20 cellular contexts compared by ENCODE assay signal in genomic region chr3:12470111-12470510, GRCh38. TPM values are rescaled to one million over a fixed set of nuclear protein-coding genes. Genes with fewer than 3 reads are reported as not detected.
A peak's percentile ranks its signal among the peaks of the same experiment; 100 is the strongest.
DNase-seq lines count a peak whose midpoint lies in the region; ATAC-seq and TF ChIP-seq lines count a peak whose summit lies in the region.
"Had no signal": no experiment of that assay in that cellular context is flagged by ENCODE, and none has a peak within 500 bp of the region (broad histone marks: within the 10 kb centered on the region; RNA-seq: fewer than 3 reads in every experiment).

No MANE protein-coding gene starts in this region.

- POLR2A ChIA-PET in IMR-90 (lab: Charles Lee; ENCODE audit: unreplicated experiment): interaction anchor here (0.6 kb wide), 2 partner anchors 70 to 291 kb away, joined by 3 read pairs; no protein-coding TSS in a partner anchor

- H3K56ac ChIP-seq in IMR-90 (ENCODE audit: extremely low read depth, insufficient read depth, low read length): no peak overlapping the region

- no peak overlapping the region for H2AFZ ChIP-seq in IMR-90 (replicated peaks; ENCODE audit: low read length, poor library complexity)

- dilution Hi-C loops in IMR-90 (cut with HindIII; ENCODE audit: low sequenced_read_pairs, unreplicated experiment): no loop called here

- H2BK120ac ChIP-seq in IMR-90 (ENCODE audit: low read depth, low read length): no peak overlapping the region

- ATAC-seq in IMR-90 (ENCODE audit: low read depth) (peak; percentile 44), HG03457 (IDR thresholded peaks at IDR 0.05; ENCODE audit: unreplicated experiment) (no peak)
- ATAC-seq: left lobe of liver; right cardiac atrium; stimulated activated memory B cell treated with anti-CD40 and anti-IgM and Interleukin-4, amounts not matched to agents 10 μg/mL and 1 μg/mL and 100 μg/mL, for 72 hours had no signal

- no peak overlapping the region for H4K5ac ChIP-seq in IMR-90 (ENCODE audit: low read depth, low read length)

- TF ChIP-seq POLR2A in IMR-90 (IDR thresholded peaks at IDR 0.05; ENCODE audit: low read depth, low read length): no peak

- H3K4ac ChIP-seq in IMR-90 (ENCODE audit: low read depth, low read length): no peak overlapping the region

- intact Hi-C loops in IMR-90 (cut with micrococcal nuclease): no loop called here

- TF ChIP-seq RAD21 in IMR-90 (IDR thresholded peaks at IDR 0.05; ENCODE audit: low read length): no peak

- H3K23ac ChIP-seq in IMR-90 (ENCODE audit: low read depth, low read length): no peak overlapping the region

- no peaks in the 10 kb centered on the region for H3K79me1 ChIP-seq in IMR-90 (ENCODE audit: low read depth in 1 of 2, low read length in 2 of 2)

- no peaks in the 10 kb centered on the region for H3K9me3 ChIP-seq in IMR-90 (ENCODE audit: control insufficient read depth, insufficient read depth, low read length)
- H3K9me3 ChIP-seq: Caco-2, tibial nerve had no signal

- no peaks in the 10 kb centered on the region for H3K4me1 ChIP-seq in IMR-90 (ENCODE audit: control insufficient read depth, insufficient read depth, low read length)
- H3K4me1 ChIP-seq: Caco-2, tibial nerve had no signal

- no peak overlapping the region for H2BK20ac ChIP-seq in IMR-90 (ENCODE audit: low read depth, low read length)

- DNase-seq in AG10803 (ENCODE audit: low read depth): peak; percentile 30
- DNase-seq in IMR-90: peak; percentile 54
- DNase-seq in amniotic epithelial cell (ENCODE audit: low read depth): peak; percentile 45
- peak; percentile 23 for DNase-seq in iris pigment epithelial cell (ENCODE audit: low read depth)
- no peak for DNase-seq in DMS79 (lab: John Stamatoyannopoulos, UW)
- DNase-seq in GM19238 (ENCODE audit: insufficient read length, low spot score): no peak
- no peak for DNase-seq in MV-4-11 (lab: John Stamatoyannopoulos, UW)
- DNase-seq: activated CD4-positive, alpha-beta T cell treated with anti-CD3 and anti-CD28 coated beads for 1 hour; amniotic stem cell; Caco-2; GDM1; NCI-H1436; NCI-H748 treated with DMSO at 0.1 percent for 48 hours; OCI-M1; right cardiac atrium; stimulated activated CD4-positive, alpha-beta T cell treated with anti-CD3 and anti-CD28 coated beads, Interleukin-15, amount 100 ng/mL, for 24 hours had no signal

- no peak overlapping the region for H2BK5ac ChIP-seq in IMR-90 (ENCODE audit: low read depth, low read length, poor library complexity, severe bottlenecking)

- no peak overlapping the region for H3K4me2 ChIP-seq in IMR-90 (ENCODE audit: low read depth, low read length)

- no peaks in the 10 kb centered on the region; the same call in 1 of the 2 replicates for H3K9me1 ChIP-seq in IMR-90 (ENCODE audit: insufficient read depth, low read length)

- no TSS peak for BruUV-seq in IMR-90 (replicated peaks; lab: Mats Ljungman, UMichigan)

- no peaks in the 10 kb centered on the region for H4K20me1 ChIP-seq in IMR-90 (ENCODE audit: insufficient read depth, low read length)

- H3K4me3 ChIP-seq in AG10803 (ENCODE audit: low read length) (no peak overlapping the region), IMR-90 (ENCODE audit: insufficient read depth, low read depth, low read length) (no peak overlapping the region)
- H3K4me3 ChIP-seq: tibial nerve had no signal

- WGBS in IMR-90 (ENCODE audit: extremely low coverage in 2 of 2, insufficient read length in 1 of 2), 2 experiments: no CpG with 5 or more reads among the region's 5 CpGs

- H3K36me3 ChIP-seq in IMR-90 (ENCODE audit: control insufficient read depth, insufficient read depth, low read length): no peaks in the 10 kb centered on the region
- H3K36me3 ChIP-seq: tibial nerve had no signal

- H4K8ac ChIP-seq in IMR-90 (ENCODE audit: low read depth in 2 of 2, low read length in 2 of 2): no peak overlapping the region

- peaks cover 1% of the 10 kb centered on the region; the same call in 1 of the 2 replicates for H3K27me3 ChIP-seq in IMR-90 (ENCODE audit: control insufficient read depth, insufficient read depth, low read length)
- H3K27me3 ChIP-seq: tibial nerve had no signal

- H2AK9ac ChIP-seq in IMR-90 (replicated peaks; ENCODE audit: low read depth, low read length, poor library complexity): no peak overlapping the region

- no peak overlapping the region for H3K27ac ChIP-seq in IMR-90 (ENCODE audit: insufficient read depth, low read length)
- H3K27ac ChIP-seq: tibial nerve had no signal

- in situ Hi-C loops in IMR-90 (cut with MboI; ENCODE audit: low sequenced_read_pairs): loop anchor here (10.0 kb wide), 1 partner anchor 295 kb away; no protein-coding TSS in a partner anchor

- no peak overlapping the region for H2BK15ac ChIP-seq in IMR-90 (ENCODE audit: low read depth, low read length)

- no peak overlapping the region for H2AK5ac ChIP-seq in IMR-90 (ENCODE audit: low read depth, low read length)

- no peak overlapping the region; the same call in 1 of the 2 replicates for H4K91ac ChIP-seq in IMR-90 (ENCODE audit: insufficient read depth, low read depth, low read length)

- no peak overlapping the region for H3K18ac ChIP-seq in IMR-90 (ENCODE audit: low read depth, low read length)

- no peak for TF ChIP-seq CTCF in AG10803 (conservative IDR thresholded peaks at IDR 0.05; ENCODE audit: low read length)
- TF ChIP-seq CTCF in IMR-90 (conservative IDR thresholded peaks at IDR 0.05; ENCODE audit: low read depth, low read length): no peak

- CTCF ChIA-PET in IMR-90 (lab: Yijun Ruan, JAX): interaction anchor here (0.7 kb wide), 1 partner anchor 760 kb away, joined by 6 read pairs; no protein-coding TSS in a partner anchor

- no peak overlapping the region for H3K9ac ChIP-seq in IMR-90 (ENCODE audit: low read depth, low read length)

- no peak overlapping the region for H3K14ac ChIP-seq in IMR-90 (replicated peaks; ENCODE audit: low read depth, low read length)

TF ChIP-seq in IMR-90, 13 proteins besides CTCF, POLR2A, EP300 and RAD21:
- no peak for TF ChIP-seq FOS (IDR thresholded peaks at IDR 0.05; ENCODE audit: low read depth, low read length)
- TF ChIP-seq SMC3 (IDR thresholded peaks at IDR 0.05; ENCODE audit: low read depth, low read length): no peak
- no peak for TF ChIP-seq MXI1 (IDR thresholded peaks at IDR 0.05; ENCODE audit: borderline replicate concordance, low read depth, low read length)
- TF ChIP-seq CEBPB (IDR thresholded peaks at IDR 0.05; ENCODE audit: low read depth, low read length): no peak
- no peak for TF ChIP-seq NFE2L2 (IDR thresholded peaks at IDR 0.05; ENCODE audit: low read depth, low read length)
- no peak for TF ChIP-seq RFX5 (IDR thresholded peaks at IDR 0.05; ENCODE audit: low read depth, low read length)
- no peak for TF ChIP-seq CHD1 (IDR thresholded peaks at IDR 0.05; ENCODE audit: low read depth, low read length)
- TF ChIP-seq BHLHE40 (IDR thresholded peaks at IDR 0.05; ENCODE audit: low read depth, low read length): no peak
- no peak for TF ChIP-seq MAFK (IDR thresholded peaks at IDR 0.05; ENCODE audit: low read depth, low read length)
- no peak for TF ChIP-seq MAZ (IDR thresholded peaks at IDR 0.05; ENCODE audit: borderline replicate concordance, low read depth, low read length)
- TF ChIP-seq RCOR1 (IDR thresholded peaks at IDR 0.05; ENCODE audit: insufficient replicate concordance, low read length): no peak
- TF ChIP-seq, protein P1, sequence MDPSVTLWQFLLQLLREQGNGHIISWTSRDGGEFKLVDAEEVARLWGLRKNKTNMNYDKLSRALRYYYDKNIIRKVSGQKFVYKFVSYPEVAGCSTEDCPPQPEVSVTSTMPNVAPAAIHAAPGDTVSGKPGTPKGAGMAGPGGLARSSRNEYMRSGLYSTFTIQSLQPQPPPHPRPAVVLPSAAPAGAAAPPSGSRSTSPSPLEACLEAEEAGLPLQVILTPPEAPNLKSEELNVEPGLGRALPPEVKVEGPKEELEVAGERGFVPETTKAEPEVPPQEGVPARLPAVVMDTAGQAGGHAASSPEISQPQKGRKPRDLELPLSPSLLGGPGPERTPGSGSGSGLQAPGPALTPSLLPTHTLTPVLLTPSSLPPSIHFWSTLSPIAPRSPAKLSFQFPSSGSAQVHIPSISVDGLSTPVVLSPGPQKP (IDR thresholded peaks at IDR 0.05; ENCODE audit: borderline replicate concordance, low read depth, low read length): no peak

RNA-seq across cellular contexts. Expression of gene TSEN2, which starts 14.2 kb away (rescaled TPM):
- 14.2 and 15.0 TPM in 2 replicates for total RNA-seq in IMR-90 (2012; rRNA removed)
- polyA plus RNA-seq in IMR-90 (2012; rRNA removed): 6.9 and 9.5 TPM in 2 replicates
- 3.5 and 5.6 TPM in 2 replicates for polyA plus RNA-seq in IMR-90 (2012; cell fraction: cytosol; rRNA removed)
- polyA plus RNA-seq in IMR-90 (2012; cell fraction: nucleus; rRNA removed; ENCODE audit: low replicate concordance): 8.9 and 20.7 TPM in 2 replicates

Comparison
In these comparisons a context has a peak if more than half of its experiments do, and no peak if none do; other contexts are left out.
1. DNase-seq: peak in AG10803 (single experiment), IMR-90 (single experiment), amniotic epithelial cell (single experiment) and iris pigment epithelial cell (single experiment); none in DMS79 (single experiment), GM19238 (single experiment) and MV-4-11 (single experiment).